Comparison of ENCODE assay signal across 25 cellular contexts in genomic region chr2:158603205-158603604, GRCh38.
"Had no signal": no experiment of that assay in that cellular context is flagged by ENCODE, and none has a peak within 500 bp of the region (broad histone marks: within the 10 kb centered on the region; RNA-seq: fewer than 3 reads in every experiment).

No MANE protein-coding gene starts in this region.

- H3K27ac ChIP-seq: adrenal gland, body of pancreas, colonic mucosa, epithelial cell of prostate, esophagus squamous epithelium, gastroesophageal sphincter had no signal

- ATAC-seq: activated naive CD8-positive, alpha-beta T cell treated with anti-CD3 and anti-CD28 coated beads, Interleukin-2, amount 50 U/mL, for 24 hours; activated T-cell treated with anti-CD3 and anti-CD28 coated beads, Interleukin-2, amount 50 U/mL, for 4 hours; body of pancreas; gastroesophageal sphincter had no signal

- H3K9me3 ChIP-seq: adrenal gland, body of pancreas, colonic mucosa, esophagus squamous epithelium, gastroesophageal sphincter had no signal

- DNase-seq: activated CD4-positive, alpha-beta memory T cell treated with anti-CD3 and anti-CD28 coated beads, Interleukin-2, amount 10 ng/mL, durations not matched to agents 7 days and 5 days; activated CD4-positive, alpha-beta T cell treated with anti-CD3 and anti-CD28 coated beads for 1 hour; activated CD4-positive, alpha-beta T cell treated with anti-CD3 and anti-CD28 coated beads for 4 hours; activated CD4-positive, alpha-beta T cell treated with anti-CD3 and anti-CD28 coated beads, Interleukin-2, amount 10 ng/mL, durations not matched to agents 7 days and 5 days; activated CD4-positive, alpha-beta T cell treated with anti-CD3 and anti-CD28 coated beads, Interleukin-2, amount 50 U/mL, for 4 hours; activated CD8-positive, alpha-beta memory T cell treated with anti-CD3 and anti-CD28 coated beads, Interleukin-2, amount 50 U/mL, for 48 hours; activated effector memory CD4-positive, alpha-beta T cell treated with anti-CD3 and anti-CD28 coated beads, Interleukin-2, amount 50 U/mL, for 16 hours; activated naive CD4-positive, alpha-beta T cell treated with anti-CD3 and anti-CD28 coated beads for 36 hours; activated naive CD8-positive, alpha-beta T cell treated with anti-CD3 and anti-CD28 coated beads for 36 hours; activated naive CD8-positive, alpha-beta T cell treated with anti-CD3 and anti-CD28 coated beads, Interleukin-2, amount 50 U/mL, for 24 hours; activated T-cell treated with anti-CD3 and anti-CD28 coated beads for 4 hours; activated T-cell treated with anti-CD3 and anti-CD28 coated beads, Interleukin-2, amount 50 U/mL, for 4 hours; adrenal gland; amygdala; aorta; body of pancreas; caudate nucleus; colonic mucosa; effector CD8-positive, alpha-beta T cell; esophagus squamous epithelium; foreskin melanocyte; T-helper 2 cell had no signal

- H3K4me1 ChIP-seq: colonic mucosa had no signal

- H3K36me3 ChIP-seq: adrenal gland, colonic mucosa, gastroesophageal sphincter had no signal

- H3K27me3 ChIP-seq: adrenal gland, body of pancreas, colonic mucosa, esophagus squamous epithelium, gastroesophageal sphincter had no signal

- H3K4me3 ChIP-seq: adrenal gland, body of pancreas, colonic mucosa, esophagus squamous epithelium, gastroesophageal sphincter had no signal

- FAIRE-seq: endothelial cell of umbilical vein had no signal
